ENCODE assay signal across 13 cellular contexts in the genomic region with DNA sequence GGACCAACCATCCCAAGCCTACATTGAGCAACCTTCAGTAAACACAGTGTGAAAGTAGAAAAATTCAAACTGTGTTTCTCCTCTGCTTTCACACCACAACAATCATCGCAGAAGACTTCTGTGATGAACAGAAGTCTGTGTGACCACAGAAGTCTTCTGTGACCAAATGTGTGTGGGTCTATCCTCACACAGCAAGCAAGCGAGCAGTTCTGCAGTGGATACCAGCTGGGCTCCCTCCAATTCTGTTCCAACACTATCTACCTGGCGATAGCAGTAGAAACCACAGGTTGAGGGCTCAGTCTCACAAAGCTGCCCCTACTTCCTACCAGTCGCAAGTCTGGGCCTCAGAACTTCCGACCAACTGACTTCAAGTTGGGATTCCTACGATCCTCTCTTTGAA. TPM values are rescaled to one million over a fixed set of nuclear protein-coding genes. Genes with fewer than 3 reads are reported as not detected.
DNase-seq lines count a peak whose midpoint lies in the region; ATAC-seq and TF ChIP-seq lines count a peak whose summit lies in the region.
"Had no signal": no experiment of that assay in that cellular context is flagged by ENCODE, and none has a peak within 500 bp of the region (broad histone marks: within the 10 kb centered on the region; RNA-seq: fewer than 3 reads in every experiment).

No MANE protein-coding gene starts in this region.

- intact Hi-C loops in natural killer cell (cut with micrococcal nuclease), result loop anchor here (5.0 to 10.0 kb wide), 2 partner anchors 381 to 724 kb away; a partner anchor contains a TSS

- no peak overlapping the region for H3K4me3 ChIP-seq in GM12864 (ENCODE audit: low read depth, low read length)

- H3K4me3 Mint-ChIP-seq in activated naive CD4-positive, alpha-beta T cell treated with anti-CD3 and anti-CD28 coated beads, Interleukin-2, amount 10 ng/mL, durations not matched to agents 7 days and 5 days, result peak overlapping the region; percentile 1
- H3K4me3 Mint-ChIP-seq in natural killer cell, result peak overlapping the region; percentile 67
- H3K4me3 Mint-ChIP-seq: H9 had no signal

- TF ChIP-seq CTCF in GM12864 (IDR thresholded peaks at IDR 0.05; ENCODE audit: low read depth, low read length, missing control alignments) (no peak), natural killer cell (IDR thresholded peaks at IDR 0.05) (no peak)

- peak; percentile 79 for DNase-seq in GM12864 (ENCODE audit: low read depth)
- peak; percentile 54 for DNase-seq in activated naive CD4-positive, alpha-beta T cell treated with anti-CD3 and anti-CD28 coated beads, Interleukin-2, amount 10 ng/mL, durations not matched to agents 7 days and 5 days
- DNase-seq in natural killer cell, result peak; percentile 34
- DNase-seq in AG08396 (ENCODE audit: low spot score), result no peak
- no peak for DNase-seq in germinal center (ENCODE audit: low spot score)
- no peak for DNase-seq in NCI-H446 (lab: John Stamatoyannopoulos, UW)
- DNase-seq: activated CD8-positive, alpha-beta memory T cell treated with anti-CD3 and anti-CD28 coated beads, Interleukin-2, amount 50 U/mL, for 48 hours; caudate nucleus; H9; KBM-7; NCI-H187 treated with DMSO at 0.1 percent for 48 hours had no signal

- peaks cover 2% of the 10 kb centered on the region for H3K9me3 Mint-ChIP-seq in activated naive CD4-positive, alpha-beta T cell treated with anti-CD3 and anti-CD28 coated beads, Interleukin-2, amount 10 ng/mL, durations not matched to agents 7 days and 5 days
- no peaks in the 10 kb centered on the region for H3K9me3 Mint-ChIP-seq in natural killer cell
- H3K9me3 Mint-ChIP-seq: H9 had no signal

- CTCF ChIA-PET in activated naive CD4-positive, alpha-beta T cell treated with anti-CD3 and anti-CD28 coated beads, Interleukin-2, amount 10 ng/mL, durations not matched to agents 7 days and 5 days (lab: Charles Lee), result interaction anchor here (1.7 kb wide), 1 partner anchor 90 kb away, joined by 7 read pairs; no protein-coding TSS in a partner anchor

- peaks cover 99% of the 10 kb centered on the region for H3K4me1 Mint-ChIP-seq in activated naive CD4-positive, alpha-beta T cell treated with anti-CD3 and anti-CD28 coated beads, Interleukin-2, amount 10 ng/mL, durations not matched to agents 7 days and 5 days
- peaks cover 78 to 83% of the 10 kb centered on the region in 2 donors for H3K4me1 Mint-ChIP-seq in natural killer cell

- H3K36me3 Mint-ChIP-seq in activated naive CD4-positive, alpha-beta T cell treated with anti-CD3 and anti-CD28 coated beads, Interleukin-2, amount 10 ng/mL, durations not matched to agents 7 days and 5 days, result peaks cover 2% of the 10 kb centered on the region
- no peaks in the 10 kb centered on the region for H3K36me3 Mint-ChIP-seq in natural killer cell

- ATAC-seq in HG02870 (IDR thresholded peaks at IDR 0.05; ENCODE audit: unreplicated experiment) (peak; percentile 28), natural killer cell (peak; percentile 57 to 68 (median 67)), GM21528 (IDR thresholded peaks at IDR 0.05; ENCODE audit: low FRiP score, unreplicated experiment) (no peak)

- H3K27me3 Mint-ChIP-seq in activated naive CD4-positive, alpha-beta T cell treated with anti-CD3 and anti-CD28 coated beads, Interleukin-2, amount 10 ng/mL, durations not matched to agents 7 days and 5 days, result no peaks in the 10 kb centered on the region
- H3K27me3 Mint-ChIP-seq in natural killer cell (ENCODE audit: low read depth in 2 of 2), result no peaks in the 10 kb centered on the region

- peak overlapping the region; percentile 67 for H3K27ac Mint-ChIP-seq in activated naive CD4-positive, alpha-beta T cell treated with anti-CD3 and anti-CD28 coated beads, Interleukin-2, amount 10 ng/mL, durations not matched to agents 7 days and 5 days
- peak overlapping the region; percentile 78 to 89 for H3K27ac Mint-ChIP-seq in natural killer cell
- H3K27ac Mint-ChIP-seq: H9 had no signal

RNA-seq across cellular contexts. Expression of a gene that starts 21.1 kb away (rescaled TPM):
- 100 to 1,000 TPM in 2 of 3 donors, 10 to 100 TPM in 1; 83.7 to 112 (median 104) TPM for total RNA-seq in natural killer cell

Comparison
In these comparisons a context has a peak if more than half of its experiments do, and no peak if none do; other contexts are left out.
1. DNase-seq: peak in GM12864 (single experiment), activated naive CD4-positive, alpha-beta T cell treated with anti-CD3 and anti-CD28 coated beads, Interleukin-2, amount 10 ng/mL, durations not matched to agents 7 days and 5 days (single experiment) and natural killer cell (single experiment); none in AG08396 (single experiment), germinal center (single experiment) and NCI-H446 (0 of 2).